8 cellular contexts compared by ENCODE assay signal in the genomic region with DNA sequence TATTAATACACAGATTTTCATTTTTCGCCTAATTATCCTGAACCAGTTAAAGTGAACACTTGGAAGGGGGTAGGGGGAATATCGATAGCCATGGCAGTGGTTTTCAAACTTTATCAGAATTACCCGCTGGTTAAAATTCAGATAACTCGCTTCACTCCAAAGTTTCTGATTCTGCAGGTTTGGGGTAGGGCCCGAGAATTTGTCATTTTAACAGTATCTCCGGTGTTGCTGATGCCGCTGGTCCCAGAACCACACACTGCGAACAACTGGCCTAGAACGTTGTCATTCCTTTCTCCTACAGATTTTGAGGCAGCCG. TPM values are rescaled to one million over a fixed set of nuclear protein-coding genes. Genes with fewer than 3 reads are reported as not detected.
DNase-seq lines count a peak whose midpoint lies in the region; ATAC-seq and TF ChIP-seq lines count a peak whose summit lies in the region.

No MANE protein-coding gene starts in this region.

- intact Hi-C loops in natural killer cell (cut with micrococcal nuclease): no loop called here

- peak overlapping the region; percentile 92 to 99 (median 97) for H3K9ac ChIP-seq in BLaER1 treated with 17β-estradiol and CSF1 and Interleukin-3, amounts not matched to agents 10 nM and 100 nM
- H3K9ac ChIP-seq in HUES64 (ENCODE audit: low read depth, low read length): peak overlapping the region; percentile 96

- H3K27ac Mint-ChIP-seq in natural killer cell: peak overlapping the region; percentile 98

- H3K4me3 ChIP-seq in BLaER1 treated with 17β-estradiol and CSF1 and Interleukin-3, amounts not matched to agents 10 nM and 100 nM: peak overlapping the region; percentile 71 to 85 (median 75)
- peak overlapping the region; percentile 77 for H3K4me3 ChIP-seq in HUES64 (ENCODE audit: low read length)
- peak overlapping the region; percentile 77 for H3K4me3 ChIP-seq in coronary artery

- no peaks in the 10 kb centered on the region for H3K27me3 Mint-ChIP-seq in natural killer cell (ENCODE audit: low read depth in 2 of 2)

- H3K4me3 Mint-ChIP-seq in natural killer cell: peak overlapping the region; percentile 99

- peak overlapping the region; percentile 67 to 84 (median 78) for H3K4me2 ChIP-seq in BLaER1 treated with 17β-estradiol and CSF1 and Interleukin-3, amounts not matched to agents 10 nM and 100 nM

- TF ChIP-seq CTCF in coronary artery (IDR thresholded peaks at IDR 0.05) (no peak), natural killer cell (IDR thresholded peaks at IDR 0.05) (no peak)

- peaks cover 0 to 23% (median 4%) of the 10 kb centered on the region in 11 experiments; a peak in 11 of 22 replicates for H4K20me1 ChIP-seq in BLaER1 treated with 17β-estradiol and CSF1 and Interleukin-3, amounts not matched to agents 10 nM and 100 nM

- H3K9me3 Mint-ChIP-seq in natural killer cell: no peaks in the 10 kb centered on the region

- peaks cover 22 to 33% (median 28%) of the 10 kb centered on the region in 11 experiments; a peak in 20 of 22 replicates for H3K36me3 ChIP-seq in BLaER1 treated with 17β-estradiol and CSF1 and Interleukin-3, amounts not matched to agents 10 nM and 100 nM
- H3K36me3 ChIP-seq in HUES64 (ENCODE audit: insufficient read depth, low read length): peaks cover 25% of the 10 kb centered on the region

- no peaks in the 10 kb centered on the region for H3K9me3 ChIP-seq in BLaER1 treated with 17β-estradiol and CSF1 and Interleukin-3, amounts not matched to agents 10 nM and 100 nM (replicated peaks in 1 of 11)
- no peaks in the 10 kb centered on the region for H3K9me3 ChIP-seq in HUES64 (ENCODE audit: insufficient read depth, low read depth, low read length)

- peaks cover 7% of the 10 kb centered on the region for H3K36me3 Mint-ChIP-seq in natural killer cell

- peaks cover 45 to 51% of the 10 kb centered on the region in 2 donors for H3K4me1 Mint-ChIP-seq in natural killer cell

- H3K4me1 ChIP-seq in BLaER1 treated with 17β-estradiol and CSF1 and Interleukin-3, amounts not matched to agents 10 nM and 100 nM: peaks cover 20 to 37% (median 30%) of the 10 kb centered on the region in 10 experiments
- H3K4me1 ChIP-seq in HUES64 (ENCODE audit: insufficient read depth, low read length): peaks cover 8% of the 10 kb centered on the region; the same call in 1 of the 2 replicates

- WGBS in HUES64: 27% methylated on average over 10 of the region's 10 CpGs

- DNase-seq in coronary artery (ENCODE audit: low spot score): no peak
- no peak for DNase-seq in natural killer cell
- no peak for DNase-seq in NCI-H510A treated with DMSO at 0.1 percent for 48 hours (lab: John Stamatoyannopoulos, UW)
- DNase-seq in NCI-H2171 (lab: John Stamatoyannopoulos, UW): no peak
- DNase-seq in dermis blood vessel endothelial cell: no peak

- peak overlapping the region; percentile 94 to 99 (median 98) for H3K27ac ChIP-seq in BLaER1 treated with 17β-estradiol and CSF1 and Interleukin-3, amounts not matched to agents 10 nM and 100 nM
- H3K27ac ChIP-seq in HUES64 (ENCODE audit: low read depth, low read length) (peak overlapping the region; percentile 89), coronary artery (peak overlapping the region; percentile 93 to 98)

- H3K27me3 ChIP-seq in BLaER1 treated with 17β-estradiol and CSF1 and Interleukin-3, amounts not matched to agents 10 nM and 100 nM: no peaks in the 10 kb centered on the region
- no peaks in the 10 kb centered on the region for H3K27me3 ChIP-seq in HUES64 (ENCODE audit: insufficient read depth, low read length)

- ATAC-seq in natural killer cell (peak in 2 of 3 donors; percentile 34 to 39), GM19023 (IDR thresholded peaks at IDR 0.05; ENCODE audit: unreplicated experiment) (no peak)

RNA-seq across cellular contexts. Expression of a gene that starts 0.3 kb away (rescaled TPM):
- 19.9 TPM for polyA plus RNA-seq in HUES64 (2013, experiment 1 of 2)
- polyA plus RNA-seq in HUES64 (2013, experiment 2 of 2): 23.1 TPM
- total RNA-seq in natural killer cell: 10 to 100 TPM; 27.0 to 33.7 (median 29.7) TPM
- 10.6 and 13.0 TPM in 2 replicates for total RNA-seq in dermis blood vessel endothelial cell
